3 cellular contexts compared by ENCODE assay signal in the genomic region with DNA sequence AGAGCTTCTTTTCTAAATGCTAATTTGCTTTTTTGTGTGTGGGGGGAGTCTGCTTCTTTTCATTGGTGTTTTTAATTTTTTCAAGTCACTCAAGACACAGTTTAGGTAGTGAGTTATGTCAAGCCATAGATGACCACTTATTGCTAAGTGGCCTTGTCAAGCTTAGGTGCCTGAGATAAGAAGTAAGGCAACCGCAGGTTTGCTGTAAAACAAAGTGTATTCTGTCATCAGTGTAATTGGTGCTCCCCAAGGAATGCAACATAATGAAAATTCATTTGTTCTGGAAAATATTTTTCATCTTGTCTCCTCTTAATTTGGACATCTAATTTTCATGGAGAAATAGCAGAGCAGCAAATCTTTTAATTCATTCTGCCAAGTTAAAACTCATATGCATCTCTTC.
A peak's percentile ranks its signal among the peaks of the same experiment; 100 is the strongest.
TF ChIP-seq lines count a peak whose summit lies in the region.

No MANE protein-coding gene starts in this region.

TF ChIP-seq in SK-N-SH treated with all-trans-retinoic acid at 6 μM for 48 hours, 23 proteins besides CTCF, POLR2A, EP300 and RAD21:
- TF ChIP-seq, protein P1, sequence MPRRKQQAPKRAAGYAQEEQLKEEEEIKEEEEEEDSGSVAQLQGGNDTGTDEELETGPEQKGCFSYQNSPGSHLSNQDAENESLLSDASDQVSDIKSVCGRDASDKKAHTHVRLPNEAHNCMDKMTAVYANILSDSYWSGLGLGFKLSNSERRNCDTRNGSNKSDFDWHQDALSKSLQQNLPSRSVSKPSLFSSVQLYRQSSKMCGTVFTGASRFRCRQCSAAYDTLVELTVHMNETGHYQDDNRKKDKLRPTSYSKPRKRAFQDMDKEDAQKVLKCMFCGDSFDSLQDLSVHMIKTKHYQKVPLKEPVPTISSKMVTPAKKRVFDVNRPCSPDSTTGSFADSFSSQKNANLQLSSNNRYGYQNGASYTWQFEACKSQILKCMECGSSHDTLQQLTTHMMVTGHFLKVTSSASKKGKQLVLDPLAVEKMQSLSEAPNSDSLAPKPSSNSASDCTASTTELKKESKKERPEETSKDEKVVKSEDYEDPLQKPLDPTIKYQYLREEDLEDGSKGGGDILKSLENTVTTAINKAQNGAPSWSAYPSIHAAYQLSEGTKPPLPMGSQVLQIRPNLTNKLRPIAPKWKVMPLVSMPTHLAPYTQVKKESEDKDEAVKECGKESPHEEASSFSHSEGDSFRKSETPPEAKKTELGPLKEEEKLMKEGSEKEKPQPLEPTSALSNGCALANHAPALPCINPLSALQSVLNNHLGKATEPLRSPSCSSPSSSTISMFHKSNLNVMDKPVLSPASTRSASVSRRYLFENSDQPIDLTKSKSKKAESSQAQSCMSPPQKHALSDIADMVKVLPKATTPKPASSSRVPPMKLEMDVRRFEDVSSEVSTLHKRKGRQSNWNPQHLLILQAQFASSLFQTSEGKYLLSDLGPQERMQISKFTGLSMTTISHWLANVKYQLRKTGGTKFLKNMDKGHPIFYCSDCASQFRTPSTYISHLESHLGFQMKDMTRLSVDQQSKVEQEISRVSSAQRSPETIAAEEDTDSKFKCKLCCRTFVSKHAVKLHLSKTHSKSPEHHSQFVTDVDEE (CRISPR knock-in tag; IDR thresholded peaks at IDR 0.05) = no peak
- 0 out of 2 replicates have a peak, but pooled peaks have one; percentile 18 for TF ChIP-seq ESRRG (CRISPR knock-in tag; IDR thresholded peaks at IDR 0.05)
- peak; percentile 87 for TF ChIP-seq ISL1 (CRISPR knock-in tag; IDR thresholded peaks at IDR 0.05)
- TF ChIP-seq, protein P2, sequence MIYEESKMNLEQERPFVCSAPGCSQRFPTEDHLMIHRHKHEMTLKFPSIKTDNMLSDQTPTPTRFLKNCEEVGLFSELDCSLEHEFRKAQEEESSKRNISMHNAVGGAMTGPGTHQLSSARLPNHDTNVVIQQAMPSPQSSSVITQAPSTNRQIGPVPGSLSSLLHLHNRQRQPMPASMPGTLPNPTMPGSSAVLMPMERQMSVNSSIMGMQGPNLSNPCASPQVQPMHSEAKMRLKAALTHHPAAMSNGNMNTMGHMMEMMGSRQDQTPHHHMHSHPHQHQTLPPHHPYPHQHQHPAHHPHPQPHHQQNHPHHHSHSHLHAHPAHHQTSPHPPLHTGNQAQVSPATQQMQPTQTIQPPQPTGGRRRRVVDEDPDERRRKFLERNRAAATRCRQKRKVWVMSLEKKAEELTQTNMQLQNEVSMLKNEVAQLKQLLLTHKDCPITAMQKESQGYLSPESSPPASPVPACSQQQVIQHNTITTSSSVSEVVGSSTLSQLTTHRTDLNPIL (CRISPR knock-in tag; IDR thresholded peaks at IDR 0.05; ENCODE audit: low read depth) = peak; percentile 52; the same call in 1 of the 2 replicates
TF ChIP-seq in SK-N-SH treated with all-trans-retinoic acid at 6 μM for 48 hours: peak in this region for 3.

TF ChIP-seq in SK-N-SH, 30 proteins besides CTCF, POLR2A, EP300 and RAD21 (continued from another document and continues in another):
- TF ChIP-seq, protein P3, sequence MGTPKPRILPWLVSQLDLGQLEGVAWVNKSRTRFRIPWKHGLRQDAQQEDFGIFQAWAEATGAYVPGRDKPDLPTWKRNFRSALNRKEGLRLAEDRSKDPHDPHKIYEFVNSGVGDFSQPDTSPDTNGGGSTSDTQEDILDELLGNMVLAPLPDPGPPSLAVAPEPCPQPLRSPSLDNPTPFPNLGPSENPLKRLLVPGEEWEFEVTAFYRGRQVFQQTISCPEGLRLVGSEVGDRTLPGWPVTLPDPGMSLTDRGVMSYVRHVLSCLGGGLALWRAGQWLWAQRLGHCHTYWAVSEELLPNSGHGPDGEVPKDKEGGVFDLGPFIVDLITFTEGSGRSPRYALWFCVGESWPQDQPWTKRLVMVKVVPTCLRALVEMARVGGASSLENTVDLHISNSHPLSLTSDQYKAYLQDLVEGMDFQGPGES (IDR thresholded peaks at IDR 0.05; ENCODE audit: low read depth, low read length) = no peak
- TF ChIP-seq SIN3A (IDR thresholded peaks at IDR 0.05; ENCODE audit: borderline replicate concordance, low read depth, low read length) (no peak), YY1 (IDR thresholded peaks at IDR 0.05; ENCODE audit: low read depth) (no peak), ELF1 (IDR thresholded peaks at IDR 0.05) (no peak), CHD2 (IDR thresholded peaks at IDR 0.05; ENCODE audit: low read length, partially characterized antibody) (no peak)
- TF ChIP-seq, protein P4, sequence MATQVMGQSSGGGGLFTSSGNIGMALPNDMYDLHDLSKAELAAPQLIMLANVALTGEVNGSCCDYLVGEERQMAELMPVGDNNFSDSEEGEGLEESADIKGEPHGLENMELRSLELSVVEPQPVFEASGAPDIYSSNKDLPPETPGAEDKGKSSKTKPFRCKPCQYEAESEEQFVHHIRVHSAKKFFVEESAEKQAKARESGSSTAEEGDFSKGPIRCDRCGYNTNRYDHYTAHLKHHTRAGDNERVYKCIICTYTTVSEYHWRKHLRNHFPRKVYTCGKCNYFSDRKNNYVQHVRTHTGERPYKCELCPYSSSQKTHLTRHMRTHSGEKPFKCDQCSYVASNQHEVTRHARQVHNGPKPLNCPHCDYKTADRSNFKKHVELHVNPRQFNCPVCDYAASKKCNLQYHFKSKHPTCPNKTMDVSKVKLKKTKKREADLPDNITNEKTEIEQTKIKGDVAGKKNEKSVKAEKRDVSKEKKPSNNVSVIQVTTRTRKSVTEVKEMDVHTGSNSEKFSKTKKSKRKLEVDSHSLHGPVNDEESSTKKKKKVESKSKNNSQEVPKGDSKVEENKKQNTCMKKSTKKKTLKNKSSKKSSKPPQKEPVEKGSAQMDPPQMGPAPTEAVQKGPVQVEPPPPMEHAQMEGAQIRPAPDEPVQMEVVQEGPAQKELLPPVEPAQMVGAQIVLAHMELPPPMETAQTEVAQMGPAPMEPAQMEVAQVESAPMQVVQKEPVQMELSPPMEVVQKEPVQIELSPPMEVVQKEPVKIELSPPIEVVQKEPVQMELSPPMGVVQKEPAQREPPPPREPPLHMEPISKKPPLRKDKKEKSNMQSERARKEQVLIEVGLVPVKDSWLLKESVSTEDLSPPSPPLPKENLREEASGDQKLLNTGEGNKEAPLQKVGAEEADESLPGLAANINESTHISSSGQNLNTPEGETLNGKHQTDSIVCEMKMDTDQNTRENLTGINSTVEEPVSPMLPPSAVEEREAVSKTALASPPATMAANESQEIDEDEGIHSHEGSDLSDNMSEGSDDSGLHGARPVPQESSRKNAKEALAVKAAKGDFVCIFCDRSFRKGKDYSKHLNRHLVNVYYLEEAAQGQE (IDR thresholded peaks at IDR 0.05; ENCODE audit: low read depth, low read length) = no peak
- TF ChIP-seq, protein P5, sequence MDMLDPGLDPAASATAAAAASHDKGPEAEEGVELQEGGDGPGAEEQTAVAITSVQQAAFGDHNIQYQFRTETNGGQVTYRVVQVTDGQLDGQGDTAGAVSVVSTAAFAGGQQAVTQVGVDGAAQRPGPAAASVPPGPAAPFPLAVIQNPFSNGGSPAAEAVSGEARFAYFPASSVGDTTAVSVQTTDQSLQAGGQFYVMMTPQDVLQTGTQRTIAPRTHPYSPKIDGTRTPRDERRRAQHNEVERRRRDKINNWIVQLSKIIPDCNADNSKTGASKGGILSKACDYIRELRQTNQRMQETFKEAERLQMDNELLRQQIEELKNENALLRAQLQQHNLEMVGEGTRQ (IDR thresholded peaks at IDR 0.05; ENCODE audit: borderline replicate concordance, low read depth, low read length) = no peak
- TF ChIP-seq, protein P6, sequence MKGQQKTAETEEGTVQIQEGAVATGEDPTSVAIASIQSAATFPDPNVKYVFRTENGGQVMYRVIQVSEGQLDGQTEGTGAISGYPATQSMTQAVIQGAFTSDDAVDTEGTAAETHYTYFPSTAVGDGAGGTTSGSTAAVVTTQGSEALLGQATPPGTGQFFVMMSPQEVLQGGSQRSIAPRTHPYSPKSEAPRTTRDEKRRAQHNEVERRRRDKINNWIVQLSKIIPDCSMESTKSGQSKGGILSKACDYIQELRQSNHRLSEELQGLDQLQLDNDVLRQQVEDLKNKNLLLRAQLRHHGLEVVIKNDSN (IDR thresholded peaks at IDR 0.05; ENCODE audit: borderline replicate concordance, low read depth) = no peak
- TF ChIP-seq, protein P7, sequence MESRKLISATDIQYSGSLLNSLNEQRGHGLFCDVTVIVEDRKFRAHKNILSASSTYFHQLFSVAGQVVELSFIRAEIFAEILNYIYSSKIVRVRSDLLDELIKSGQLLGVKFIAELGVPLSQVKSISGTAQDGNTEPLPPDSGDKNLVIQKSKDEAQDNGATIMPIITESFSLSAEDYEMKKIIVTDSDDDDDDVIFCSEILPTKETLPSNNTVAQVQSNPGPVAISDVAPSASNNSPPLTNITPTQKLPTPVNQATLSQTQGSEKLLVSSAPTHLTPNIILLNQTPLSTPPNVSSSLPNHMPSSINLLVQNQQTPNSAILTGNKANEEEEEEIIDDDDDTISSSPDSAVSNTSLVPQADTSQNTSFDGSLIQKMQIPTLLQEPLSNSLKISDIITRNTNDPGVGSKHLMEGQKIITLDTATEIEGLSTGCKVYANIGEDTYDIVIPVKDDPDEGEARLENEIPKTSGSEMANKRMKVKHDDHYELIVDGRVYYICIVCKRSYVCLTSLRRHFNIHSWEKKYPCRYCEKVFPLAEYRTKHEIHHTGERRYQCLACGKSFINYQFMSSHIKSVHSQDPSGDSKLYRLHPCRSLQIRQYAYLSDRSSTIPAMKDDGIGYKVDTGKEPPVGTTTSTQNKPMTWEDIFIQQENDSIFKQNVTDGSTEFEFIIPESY (IDR thresholded peaks at IDR 0.05; ENCODE audit: borderline replicate concordance, low read depth) = no peak

TF ChIP-seq in K562, 482 proteins besides CTCF, POLR2A, EP300 and RAD21 (continued from another document):
- TF ChIP-seq, protein P8, sequence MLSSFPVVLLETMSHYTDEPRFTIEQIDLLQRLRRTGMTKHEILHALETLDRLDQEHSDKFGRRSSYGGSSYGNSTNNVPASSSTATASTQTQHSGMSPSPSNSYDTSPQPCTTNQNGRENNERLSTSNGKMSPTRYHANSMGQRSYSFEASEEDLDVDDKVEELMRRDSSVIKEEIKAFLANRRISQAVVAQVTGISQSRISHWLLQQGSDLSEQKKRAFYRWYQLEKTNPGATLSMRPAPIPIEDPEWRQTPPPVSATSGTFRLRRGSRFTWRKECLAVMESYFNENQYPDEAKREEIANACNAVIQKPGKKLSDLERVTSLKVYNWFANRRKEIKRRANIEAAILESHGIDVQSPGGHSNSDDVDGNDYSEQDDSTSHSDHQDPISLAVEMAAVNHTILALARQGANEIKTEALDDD (IDR thresholded peaks at IDR 0.05) = peak; percentile 66
- TF ChIP-seq MEIS2 (IDR thresholded peaks at IDR 0.05; ENCODE audit: partially characterized antibody) = peak; percentile 59
